Comparison of ENCODE assay signal across 2 cellular contexts in the genomic region with DNA sequence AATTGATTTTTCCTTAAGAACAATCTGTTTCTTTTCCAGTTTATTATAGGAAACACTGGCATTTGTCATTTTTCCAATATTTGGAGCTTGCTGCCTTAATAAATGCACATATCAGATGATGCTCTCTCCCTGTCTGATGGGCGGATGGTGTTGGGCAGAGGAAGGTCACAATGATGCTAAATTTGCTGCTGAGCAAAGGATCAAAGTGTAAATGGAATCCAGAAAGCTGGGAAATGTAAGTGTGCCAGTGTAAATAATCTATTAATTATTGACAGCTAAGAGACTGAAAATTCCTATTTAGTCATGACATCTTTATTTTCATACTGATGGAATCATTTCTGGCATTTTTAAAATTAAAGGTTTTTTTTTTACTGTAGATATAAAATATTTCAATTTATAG.
TF ChIP-seq lines count a peak whose summit lies in the region.

No MANE protein-coding gene starts in this region.

TF ChIP-seq in SK-N-SH treated with all-trans-retinoic acid at 6 μM for 48 hours, 23 proteins besides CTCF, POLR2A, EP300 and RAD21 (continued from another document):
- TF ChIP-seq, protein P1, sequence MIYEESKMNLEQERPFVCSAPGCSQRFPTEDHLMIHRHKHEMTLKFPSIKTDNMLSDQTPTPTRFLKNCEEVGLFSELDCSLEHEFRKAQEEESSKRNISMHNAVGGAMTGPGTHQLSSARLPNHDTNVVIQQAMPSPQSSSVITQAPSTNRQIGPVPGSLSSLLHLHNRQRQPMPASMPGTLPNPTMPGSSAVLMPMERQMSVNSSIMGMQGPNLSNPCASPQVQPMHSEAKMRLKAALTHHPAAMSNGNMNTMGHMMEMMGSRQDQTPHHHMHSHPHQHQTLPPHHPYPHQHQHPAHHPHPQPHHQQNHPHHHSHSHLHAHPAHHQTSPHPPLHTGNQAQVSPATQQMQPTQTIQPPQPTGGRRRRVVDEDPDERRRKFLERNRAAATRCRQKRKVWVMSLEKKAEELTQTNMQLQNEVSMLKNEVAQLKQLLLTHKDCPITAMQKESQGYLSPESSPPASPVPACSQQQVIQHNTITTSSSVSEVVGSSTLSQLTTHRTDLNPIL (CRISPR knock-in tag; IDR thresholded peaks at IDR 0.05; ENCODE audit: low read depth), result no peak
- no peak for TF ChIP-seq SNAI2 (CRISPR knock-in tag; IDR thresholded peaks at IDR 0.05)

TF ChIP-seq in neural cell, 6 proteins besides CTCF, POLR2A, EP300 and RAD21 (continued from another document):
- TF ChIP-seq, protein P2, sequence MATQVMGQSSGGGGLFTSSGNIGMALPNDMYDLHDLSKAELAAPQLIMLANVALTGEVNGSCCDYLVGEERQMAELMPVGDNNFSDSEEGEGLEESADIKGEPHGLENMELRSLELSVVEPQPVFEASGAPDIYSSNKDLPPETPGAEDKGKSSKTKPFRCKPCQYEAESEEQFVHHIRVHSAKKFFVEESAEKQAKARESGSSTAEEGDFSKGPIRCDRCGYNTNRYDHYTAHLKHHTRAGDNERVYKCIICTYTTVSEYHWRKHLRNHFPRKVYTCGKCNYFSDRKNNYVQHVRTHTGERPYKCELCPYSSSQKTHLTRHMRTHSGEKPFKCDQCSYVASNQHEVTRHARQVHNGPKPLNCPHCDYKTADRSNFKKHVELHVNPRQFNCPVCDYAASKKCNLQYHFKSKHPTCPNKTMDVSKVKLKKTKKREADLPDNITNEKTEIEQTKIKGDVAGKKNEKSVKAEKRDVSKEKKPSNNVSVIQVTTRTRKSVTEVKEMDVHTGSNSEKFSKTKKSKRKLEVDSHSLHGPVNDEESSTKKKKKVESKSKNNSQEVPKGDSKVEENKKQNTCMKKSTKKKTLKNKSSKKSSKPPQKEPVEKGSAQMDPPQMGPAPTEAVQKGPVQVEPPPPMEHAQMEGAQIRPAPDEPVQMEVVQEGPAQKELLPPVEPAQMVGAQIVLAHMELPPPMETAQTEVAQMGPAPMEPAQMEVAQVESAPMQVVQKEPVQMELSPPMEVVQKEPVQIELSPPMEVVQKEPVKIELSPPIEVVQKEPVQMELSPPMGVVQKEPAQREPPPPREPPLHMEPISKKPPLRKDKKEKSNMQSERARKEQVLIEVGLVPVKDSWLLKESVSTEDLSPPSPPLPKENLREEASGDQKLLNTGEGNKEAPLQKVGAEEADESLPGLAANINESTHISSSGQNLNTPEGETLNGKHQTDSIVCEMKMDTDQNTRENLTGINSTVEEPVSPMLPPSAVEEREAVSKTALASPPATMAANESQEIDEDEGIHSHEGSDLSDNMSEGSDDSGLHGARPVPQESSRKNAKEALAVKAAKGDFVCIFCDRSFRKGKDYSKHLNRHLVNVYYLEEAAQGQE (IDR thresholded peaks at IDR 0.05; ENCODE audit: borderline replicate concordance), result no peak
- no peak for TF ChIP-seq MXI1 (conservative IDR thresholded peaks at IDR 0.05; ENCODE audit: poor library complexity, severe bottlenecking)
